In genomic region chr3:67809370-67809935, GRCh38 we compare ENCODE assay signal across 22 cellular contexts.
"Had no signal": no experiment of that assay in that cellular context is flagged by ENCODE, and none has a peak within 500 bp of the region (broad histone marks: within the 10 kb centered on the region; RNA-seq: fewer than 3 reads in every experiment).

No MANE protein-coding gene starts in this region.

- H3K36me3 Mint-ChIP-seq: mesothelial cell of epicardium; naive B cell; neural progenitor cell; stimulated activated effector memory CD8-positive, alpha-beta T cell treated with anti-CD3 and anti-CD28 coated beads, Interleukin-12 subunit alpha, Interleukin-12 subunit beta, amount 100 ng/mL, for 72 hours had no signal

- H3K27ac Mint-ChIP-seq: mesothelial cell of epicardium; naive B cell; nephron; neural progenitor cell; progenitor cell of endocrine pancreas; stimulated activated effector memory CD8-positive, alpha-beta T cell treated with anti-CD3 and anti-CD28 coated beads, Interleukin-12 subunit alpha, Interleukin-12 subunit beta, amount 100 ng/mL, for 72 hours had no signal

- H3K9me3 Mint-ChIP-seq: mesothelial cell of epicardium; nephron; neural progenitor cell; stimulated activated effector memory CD8-positive, alpha-beta T cell treated with anti-CD3 and anti-CD28 coated beads, Interleukin-12 subunit alpha, Interleukin-12 subunit beta, amount 100 ng/mL, for 72 hours had no signal

- H3K27me3 Mint-ChIP-seq: progenitor cell of endocrine pancreas had no signal

- FAIRE-seq: frontal cortex, keratinocyte had no signal

- DNase-seq: dorsolateral prefrontal cortex; effector CD4-positive, alpha-beta T cell; hypothalamus; mesenchymal stem cell; mucosa of descending colon; naive B cell; sigmoid colon; stimulated activated CD4-positive, alpha-beta T cell treated with anti-CD3 and anti-CD28 coated beads, Interleukin-2, amount 100 ng/mL, for 24 hours; stimulated activated CD4-positive, alpha-beta T cell treated with anti-CD3 and anti-CD28 coated beads, Interleukin-4, amount 100 ng/mL, for 24 hours; stimulated activated naive CD4-positive, alpha-beta T cell treated with Interleukin-2 at 50 U/mL for 16 hours; stomach; thyroid gland; trophoblast cell had no signal

- H3K36me3 ChIP-seq: neural progenitor cell, right atrium auricular region, sigmoid colon, stomach, thyroid gland, vagina had no signal

- H3K4me1 Mint-ChIP-seq: naive B cell; neural progenitor cell; stimulated activated effector memory CD8-positive, alpha-beta T cell treated with anti-CD3 and anti-CD28 coated beads, Interleukin-12 subunit alpha, Interleukin-12 subunit beta, amount 100 ng/mL, for 72 hours had no signal

- H3K4me3 ChIP-seq: dorsolateral prefrontal cortex, mucosa of descending colon, neural progenitor cell, right atrium auricular region, sigmoid colon, stomach, thyroid gland, vagina had no signal

- H3K27me3 ChIP-seq: dorsolateral prefrontal cortex, neural progenitor cell, right atrium auricular region, sigmoid colon, stomach, thyroid gland, vagina had no signal

- H3K4me3 Mint-ChIP-seq: mesothelial cell of epicardium; naive B cell; nephron; neural progenitor cell; stimulated activated effector memory CD8-positive, alpha-beta T cell treated with anti-CD3 and anti-CD28 coated beads, Interleukin-12 subunit alpha, Interleukin-12 subunit beta, amount 100 ng/mL, for 72 hours had no signal

- ATAC-seq: mucosa of descending colon; stimulated activated effector memory CD8-positive, alpha-beta T cell treated with anti-CD3 and anti-CD28 coated beads, Interleukin-12 subunit alpha, Interleukin-12 subunit beta, amount 100 ng/mL, for 72 hours had no signal
